In genomic region chr1:225565845-225566244, GRCh38 we compare ENCODE assay signal across 16 cellular contexts.
A peak's percentile ranks its signal among the peaks of the same experiment; 100 is the strongest.
DNase-seq lines count a peak whose midpoint lies in the region; ATAC-seq and TF ChIP-seq lines count a peak whose summit lies in the region.
"Had no signal": no experiment of that assay in that cellular context is flagged by ENCODE, and none has a peak within 500 bp of the region (broad histone marks: within the 10 kb centered on the region; RNA-seq: fewer than 3 reads in every experiment).

No MANE protein-coding gene starts in this region.

- no peaks in the 10 kb centered on the region for H3K27me3 Mint-ChIP-seq in nephron progenitor cell (ENCODE audit: low read depth, poor library complexity)
- peaks cover 7% of the 10 kb centered on the region for H3K27me3 Mint-ChIP-seq in activated CD8-positive, alpha-beta memory T cell treated with anti-CD3 and anti-CD28 coated beads, Interleukin-2, amount 10 ng/mL, durations not matched to agents 7 days and 5 days

- no peak for ATAC-seq in HG03442 (IDR thresholded peaks at IDR 0.05; ENCODE audit: unreplicated experiment)
- ATAC-seq in activated CD8-positive, alpha-beta memory T cell treated with anti-CD3 and anti-CD28 coated beads, Interleukin-2, amount 10 ng/mL, durations not matched to agents 7 days and 5 days = no peak
- ATAC-seq: natural killer cell had no signal

- in situ Hi-C loops in G401 (cut with HindIII; ENCODE audit: low sequenced_read_pairs) = no loop called here

- H3K27ac Mint-ChIP-seq in nephron progenitor cell = peak overlapping the region; percentile 96
- no peak overlapping the region for H3K27ac Mint-ChIP-seq in activated CD8-positive, alpha-beta memory T cell treated with anti-CD3 and anti-CD28 coated beads, Interleukin-2, amount 10 ng/mL, durations not matched to agents 7 days and 5 days
- H3K27ac Mint-ChIP-seq: natural killer cell had no signal

- H3K4me1 Mint-ChIP-seq in nephron progenitor cell = peaks cover 24% of the 10 kb centered on the region
- H3K4me1 Mint-ChIP-seq in activated CD8-positive, alpha-beta memory T cell treated with anti-CD3 and anti-CD28 coated beads, Interleukin-2, amount 10 ng/mL, durations not matched to agents 7 days and 5 days = no peaks in the 10 kb centered on the region
- H3K4me1 Mint-ChIP-seq: natural killer cell had no signal

- H3K36me3 Mint-ChIP-seq in nephron progenitor cell (ENCODE audit: low read depth) = peaks cover 45% of the 10 kb centered on the region
- H3K36me3 Mint-ChIP-seq in activated CD8-positive, alpha-beta memory T cell treated with anti-CD3 and anti-CD28 coated beads, Interleukin-2, amount 10 ng/mL, durations not matched to agents 7 days and 5 days = no peaks in the 10 kb centered on the region
- H3K36me3 Mint-ChIP-seq: natural killer cell had no signal

- H3K4me3 Mint-ChIP-seq in nephron progenitor cell = no peak overlapping the region
- H3K4me3 Mint-ChIP-seq in activated CD8-positive, alpha-beta memory T cell treated with anti-CD3 and anti-CD28 coated beads, Interleukin-2, amount 10 ng/mL, durations not matched to agents 7 days and 5 days = no peak overlapping the region
- H3K4me3 Mint-ChIP-seq: natural killer cell had no signal

- CTCF ChIA-PET in activated CD8-positive, alpha-beta memory T cell treated with anti-CD3 and anti-CD28 coated beads, Interleukin-2, amount 10 ng/mL, durations not matched to agents 7 days and 5 days (lab: Charles Lee) = no interaction called here

- TF ChIP-seq CTCF in AG09319 (IDR thresholded peaks at IDR 0.05; ENCODE audit: low read depth, low read length) (no peak), nephron progenitor cell (IDR thresholded peaks at IDR 0.05) (no peak)

- no peaks in the 10 kb centered on the region for H3K9me3 Mint-ChIP-seq in nephron progenitor cell
- H3K9me3 Mint-ChIP-seq in activated CD8-positive, alpha-beta memory T cell treated with anti-CD3 and anti-CD28 coated beads, Interleukin-2, amount 10 ng/mL, durations not matched to agents 7 days and 5 days (ENCODE audit: low read depth) = no peaks in the 10 kb centered on the region
- H3K9me3 Mint-ChIP-seq: natural killer cell had no signal

- DNase-seq in AG09319 (ENCODE audit: extremely low read depth, low read depth) = peak; percentile 29
- DNase-seq in NOMO-1 (lab: John Stamatoyannopoulos, UW; ENCODE audit: unreplicated experiment in 2 of 2) = peak; percentile 70 to 72
- DNase-seq in fibroblast of gingiva (ENCODE audit: low read depth) = peak; percentile 83
- DNase-seq in nephron progenitor cell = no peak
- DNase-seq in NAMALWA (ENCODE audit: low spot score) = no peak
- DNase-seq in activated CD8-positive, alpha-beta memory T cell treated with anti-CD3 and anti-CD28 coated beads, Interleukin-2, amount 10 ng/mL, durations not matched to agents 7 days and 5 days = no peak
- DNase-seq in G401 (ENCODE audit: low spot score) = no peak
- DNase-seq: activated naive CD4-positive, alpha-beta T cell; cerebellar nuclear complex; DND-41; natural killer cell; NCI-H1436; NCI-H774; stimulated activated CD4-positive, alpha-beta T cell treated with anti-CD3 and anti-CD28 coated beads, Interleukin-15, amount 100 ng/mL, for 24 hours; stimulated activated CD8-positive, alpha-beta memory T cell treated with anti-CD3 and anti-CD28 coated beads, Interleukin-4, amount 100 ng/mL, for 48 hours had no signal

Comparison
In these comparisons a context has a peak if more than half of its experiments do, and no peak if none do; other contexts are left out.
1. DNase-seq: peak in AG09319 (single experiment), NOMO-1 (2 of 2) and fibroblast of gingiva (single experiment); none in nephron progenitor cell (single experiment), NAMALWA (single experiment), activated CD8-positive, alpha-beta memory T cell treated with anti-CD3 and anti-CD28 coated beads, Interleukin-2, amount 10 ng/mL, durations not matched to agents 7 days and 5 days (single experiment) and G401 (single experiment).